Comparison of ENCODE assay signal across 10 cellular contexts in the genomic region with DNA sequence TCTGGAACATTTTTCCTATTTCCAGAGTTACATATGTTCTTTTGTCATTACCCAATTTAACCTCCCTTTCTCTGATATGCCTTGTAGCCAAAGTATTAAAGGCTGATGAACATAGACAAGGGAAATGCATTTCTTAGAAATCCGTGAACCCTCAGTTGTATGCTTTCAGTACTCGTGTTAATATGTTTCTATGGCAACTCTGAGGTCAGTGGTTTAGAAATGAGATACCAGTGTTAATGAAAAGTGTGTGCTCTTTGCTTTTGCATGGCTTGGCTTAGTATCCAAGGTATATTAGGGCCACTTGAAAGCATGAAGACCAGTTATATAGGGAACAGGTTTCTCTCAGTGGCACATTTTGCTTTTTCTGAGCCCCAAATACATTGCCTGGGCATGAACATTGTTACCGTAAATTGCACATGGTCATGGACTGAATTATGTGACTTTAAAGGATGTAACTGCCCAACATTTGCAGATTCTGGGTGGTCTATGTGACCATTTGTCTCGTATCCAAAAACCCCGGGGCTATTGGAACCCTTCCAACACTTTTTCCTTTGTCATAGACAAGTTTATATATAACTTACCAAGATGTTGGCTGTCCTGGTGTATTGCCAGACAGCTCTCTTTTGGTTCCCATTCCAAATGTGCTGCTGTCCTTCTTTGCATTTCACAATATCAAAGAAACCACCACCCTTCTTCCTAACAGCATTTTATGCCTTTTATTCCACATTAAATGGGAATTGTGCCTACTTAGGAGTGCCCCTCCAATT. TPM values are rescaled to one million over a fixed set of nuclear protein-coding genes. Genes with fewer than 3 reads are reported as not detected.
DNase-seq lines count a peak whose midpoint lies in the region; ATAC-seq and TF ChIP-seq lines count a peak whose summit lies in the region.
"Had no signal": no experiment of that assay in that cellular context is flagged by ENCODE, and none has a peak within 500 bp of the region (broad histone marks: within the 10 kb centered on the region; RNA-seq: fewer than 3 reads in every experiment).

No MANE protein-coding gene starts in this region.

- peak; percentile 57 for ATAC-seq in HG02981 (IDR thresholded peaks at IDR 0.05; ENCODE audit: unreplicated experiment)

- in situ Hi-C loops in astrocyte of the cerebellum (cut with HindIII; ENCODE audit: low sequenced_read_pairs): loop anchor here (10.0 kb wide), 1 partner anchor 165 kb away; no protein-coding TSS in a partner anchor

- no peak overlapping the region for H3K4me3 ChIP-seq in astrocyte of the cerebellum (ENCODE audit: low read depth, low read length)

- TF ChIP-seq CTCF in astrocyte of the cerebellum (IDR thresholded peaks at IDR 0.05; ENCODE audit: low read depth, low read length, missing control alignments): no peak

- DNase-seq in NCI-H1092 treated with DMSO at 0.1 percent for 48 hours (lab: John Stamatoyannopoulos, UW) (peak; percentile 50), NCI-H1092 (lab: John Stamatoyannopoulos, UW) (no peak), astrocyte of the cerebellum (ENCODE audit: low read depth) (peak; percentile 60), myocyte (ENCODE audit: low read depth) (peak; percentile 18), dedifferentiated amniotic fluid mesenchymal stem cell (ENCODE audit: extremely low spot score) (no peak), CD1c-positive myeloid dendritic cell (ENCODE audit: extremely low spot score) (no peak)
- DNase-seq in activated naive CD4-positive, alpha-beta T cell treated with anti-CD3 and anti-CD28 coated beads, Interleukin-2, amount 50 U/mL, for 16 hours: no peak
- DNase-seq: GDM1; NK-92 treated with Interleukin-12 subunit alpha and Interleukin-12 subunit beta, amount 100 ng/mL, for 24 hours had no signal

RNA-seq across cellular contexts. Expression of a gene that starts 17.5 kb away (rescaled TPM):
- 7.9 and 8.5 TPM in 2 replicates for total RNA-seq in myocyte
- 7.7 TPM for polyA plus RNA-seq in myocyte (2012)

RNA-seq across cellular contexts. Expression of a gene that starts 19.1 kb away (rescaled TPM):
- total RNA-seq in myocyte: 44.3 and 46.7 TPM in 2 replicates
- 38.4 TPM for polyA plus RNA-seq in myocyte (2012)

RNA-seq across cellular contexts. Expression of a gene that starts 40.1 kb away (rescaled TPM):
- total RNA-seq in myocyte: 64.7 and 71.2 TPM in 2 replicates
- 37.5 TPM for polyA plus RNA-seq in myocyte (2012)

RNA-seq across cellular contexts. Expression of a gene that starts 43.6 kb away (rescaled TPM):
- total RNA-seq in myocyte: 29.1 and 41.2 TPM in 2 replicates
- 13.0 TPM for polyA plus RNA-seq in myocyte (2012)

Comparison
In these comparisons a context has a peak if more than half of its experiments do, and no peak if none do; other contexts are left out.
1. DNase-seq: peak in NCI-H1092 treated with DMSO at 0.1 percent for 48 hours (single experiment), astrocyte of the cerebellum (single experiment) and myocyte (single experiment); none in NCI-H1092 (single experiment), dedifferentiated amniotic fluid mesenchymal stem cell (single experiment), activated naive CD4-positive, alpha-beta T cell treated with anti-CD3 and anti-CD28 coated beads, Interleukin-2, amount 50 U/mL, for 16 hours (single experiment) and CD1c-positive myeloid dendritic cell (single experiment).